ENCODE assay signal across 9 cellular contexts in the genomic region with DNA sequence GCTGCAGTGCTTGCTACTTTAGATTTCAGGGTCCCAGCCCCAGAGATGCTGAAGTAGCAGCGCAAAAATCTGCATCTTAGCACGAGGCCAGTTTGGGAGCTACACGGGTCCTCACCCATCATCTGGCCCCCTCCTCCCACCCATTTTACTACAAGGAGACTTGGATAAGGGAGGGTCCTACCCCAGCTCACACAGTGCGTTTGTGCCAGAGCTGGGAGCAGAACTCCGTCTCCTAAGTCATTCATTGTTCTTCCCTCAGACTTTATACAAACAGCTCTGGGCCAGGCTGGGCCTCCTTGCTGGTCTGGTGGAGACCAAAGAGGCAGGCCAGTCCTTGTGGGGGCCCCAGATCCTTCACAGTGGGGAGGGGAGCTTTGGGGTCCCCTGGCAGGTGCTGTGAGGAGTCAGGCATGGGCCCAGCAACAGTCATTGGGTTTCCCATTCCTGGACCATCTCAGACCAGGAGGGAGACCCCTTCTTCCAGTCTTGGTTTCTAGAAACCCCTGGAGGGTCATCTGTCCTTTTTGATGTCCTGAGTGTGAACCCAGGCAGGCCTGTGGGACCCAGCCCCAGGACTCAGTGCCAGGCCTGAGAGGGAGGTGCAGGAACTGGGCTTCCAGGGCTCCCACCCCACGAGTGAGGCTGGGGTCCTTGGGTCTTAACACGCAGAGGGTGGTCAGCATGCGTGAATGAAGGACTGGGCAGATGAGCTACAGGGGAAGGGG. TPM values are rescaled to one million over a fixed set of nuclear protein-coding genes. Genes with fewer than 3 reads are reported as not detected.
DNase-seq lines count a peak whose midpoint lies in the region; ATAC-seq and TF ChIP-seq lines count a peak whose summit lies in the region.
"Had no signal": no experiment of that assay in that cellular context is flagged by ENCODE, and none has a peak within 500 bp of the region (broad histone marks: within the 10 kb centered on the region; RNA-seq: fewer than 3 reads in every experiment).

No MANE protein-coding gene starts in this region.

- no peaks in the 10 kb centered on the region for H3K36me3 ChIP-seq in heart left ventricle
- H3K36me3 ChIP-seq in Panc1 (ENCODE audit: control insufficient read depth, insufficient read depth, low read length) = no peaks in the 10 kb centered on the region
- H3K36me3 ChIP-seq in mucosa of rectum (ENCODE audit: control insufficient read depth in 2 of 2, insufficient read depth in 2 of 2, low read length in 2 of 2) = no peaks in the 10 kb centered on the region
- H3K36me3 ChIP-seq in urinary bladder (ENCODE audit: insufficient read depth) = no peaks in the 10 kb centered on the region

- intact Hi-C loops in heart left ventricle (cut with DNase I) (loop anchor here in 8 of 10 donors (1.0 to 5.0 kb wide), 5 partner anchors 49 to 236 kb away; no protein-coding TSS in a partner anchor), Right ventricle myocardium superior (cut with DNase I) (loop anchor here (5.0 kb wide), 1 partner anchor 181 kb away; no protein-coding TSS in a partner anchor), Panc1 (cut with micrococcal nuclease; ENCODE audit: unreplicated experiment) (no loop called here)

- POLR2A ChIA-PET in Panc1 (lab: Charles Lee) = no interaction called here

- H3K27ac ChIP-seq in heart left ventricle = peak overlapping the region in 10 of 12 donors; percentile 68 to 98 (median 90)
- H3K27ac ChIP-seq in Panc1 (ENCODE audit: low read length) = no peak overlapping the region
- peak overlapping the region; percentile 71 to 80 for H3K27ac ChIP-seq in mucosa of rectum (ENCODE audit: low read depth in 2 of 2, low read length in 2 of 2)
- H3K27ac ChIP-seq in urinary bladder (ENCODE audit: low read depth) = peak overlapping the region; percentile 68

- ATAC-seq in heart left ventricle (no peak), Right ventricle myocardium superior (ENCODE audit: poor library complexity) (no peak), Panc1 (peak; percentile 52)

- TF ChIP-seq CTCF in heart left ventricle (IDR thresholded peaks at IDR 0.05) (no peak), Panc1 (IDR thresholded peaks at IDR 0.05) (no peak)

- DNase-seq in heart left ventricle (peak in 1 of 5 donors; percentile 24), Right ventricle myocardium superior (no peak), Panc1 (ENCODE audit: low read depth, low spot score) (no peak), HCEC 1CT (no peak)
- DNase-seq in stimulated activated CD4-positive, alpha-beta T cell treated with anti-CD3 and anti-CD28 coated beads, Interleukin-12 subunit alpha, Interleukin-12 subunit beta, amount 100 ng/mL, for 4 hours = no peak
- no peak for DNase-seq in effector CD8-positive, alpha-beta T cell (lab: John Stamatoyannopoulos, UW)

- no TSS peak for BruUV-seq in Panc1 (replicated peaks; lab: Mats Ljungman, UMichigan)

- peak overlapping the region; percentile 16 to 28 for H3K9ac ChIP-seq in mucosa of rectum (ENCODE audit: low read depth in 1 of 2, low read length in 2 of 2)

- CTCF ChIA-PET in Panc1 (lab: Charles Lee) = interaction anchor here (0.7 to 1.8 kb wide), 6 partner anchors 10 to 183 kb away, joined by 4 to 13 read pairs (median 6); no protein-coding TSS in a partner anchor

- H3K27me3 ChIP-seq in heart left ventricle = no peaks in the 10 kb centered on the region
- no peaks in the 10 kb centered on the region for H3K27me3 ChIP-seq in Panc1 (ENCODE audit: control insufficient read depth, insufficient read depth, low read length)
- no peaks in the 10 kb centered on the region for H3K27me3 ChIP-seq in mucosa of rectum (ENCODE audit: control insufficient read depth in 2 of 2, insufficient read depth in 2 of 2, low read length in 2 of 2)

- peak overlapping the region in 2 of 12 donors; percentile 11 to 30 for H3K4me3 ChIP-seq in heart left ventricle
- no peak overlapping the region for H3K4me3 ChIP-seq in Panc1 (ENCODE audit: low read depth in 2 of 2, low read length in 2 of 2)
- peak overlapping the region in 1 of 2 donors; percentile 9 for H3K4me3 ChIP-seq in mucosa of rectum (ENCODE audit: low read length in 2 of 2)
- H3K4me3 ChIP-seq in urinary bladder (ENCODE audit: low read depth, low read length) = no peak overlapping the region

- TF ChIP-seq POLR2A in heart left ventricle (IDR thresholded peaks at IDR 0.05) = no peak

- no peaks in the 10 kb centered on the region for H3K9me3 ChIP-seq in heart left ventricle
- no peaks in the 10 kb centered on the region for H3K9me3 ChIP-seq in Panc1 (ENCODE audit: control insufficient read depth, insufficient read depth, low read depth, low read length)
- no peaks in the 10 kb centered on the region for H3K9me3 ChIP-seq in mucosa of rectum (ENCODE audit: control insufficient read depth in 2 of 2, low read length in 2 of 2)

- WGBS in heart left ventricle, 4 donors = 48 to 74% (median 56%) methylated on average over 5 to 8 of the region's 8 CpGs
- 30% methylated on average over 8 of the region's 8 CpGs for WGBS in urinary bladder

- in situ Hi-C loops in Panc1 (cut with HindIII; ENCODE audit: low pct_unique_long_range_greater_than_20kb, low sequenced_read_pairs) = no loop called here

- H3K4me1 ChIP-seq in heart left ventricle (peaks cover 8 to 64% (median 36%) of the 10 kb centered on the region in 12 donors), Panc1 (ENCODE audit: control insufficient read depth, insufficient read depth, low read length) (0 out of 2 replicates have a peak, but pooled peaks cover 3% of the 10 kb centered on the region), mucosa of rectum (ENCODE audit: control insufficient read depth in 2 of 2, insufficient read depth in 2 of 2, low read length in 2 of 2) (peaks cover 2 to 3% of the 10 kb centered on the region in 2 donors), urinary bladder (ENCODE audit: insufficient read depth) (no peaks in the 10 kb centered on the region)

RNA-seq across cellular contexts. Expression of a gene that starts 2.3 kb away (rescaled TPM):
- total RNA-seq in heart left ventricle = under 1 TPM in 2 of 9 donors, not detected in 7; 0.35 to 0.42 TPM
- under 1 TPM in 1 of 2 donors, not detected in 1; 0.33 TPM for polyA plus RNA-seq in heart left ventricle
- total RNA-seq in Right ventricle myocardium superior = not detected
- not detected for total RNA-seq in Panc1 (2021; ENCODE audit: unreplicated experiment)
- not detected for polyA plus RNA-seq in Panc1 (2012; ENCODE audit: insufficient read length)
- total RNA-seq in urinary bladder = 8.9 TPM
- 3.7 TPM for polyA plus RNA-seq in urinary bladder
- total RNA-seq: occipital lobe had no signal

RNA-seq across cellular contexts. Expression of a gene that starts 23.6 kb away (rescaled TPM):
- 1 to 10 TPM; 2.3 to 6.8 (median 3.7) TPM for total RNA-seq in heart left ventricle
- polyA plus RNA-seq in heart left ventricle = 1 to 10 TPM; 2.3 to 6.5 TPM
- 2.0 TPM for total RNA-seq in Right ventricle myocardium superior
- 7.0 TPM for total RNA-seq in Panc1 (2021; ENCODE audit: unreplicated experiment)
- polyA plus RNA-seq in Panc1 (2012; ENCODE audit: insufficient read length) = 10.0 TPM
- total RNA-seq in urinary bladder = 8.1 TPM
- 7.8 TPM for polyA plus RNA-seq in urinary bladder

RNA-seq across cellular contexts. Expression of a gene that starts 36.1 kb away (rescaled TPM):
- 10 to 100 TPM in 5 of 9 donors, 1 to 10 TPM in 4; 6.7 to 14.0 (median 10.2) TPM for total RNA-seq in heart left ventricle
- 1 to 10 TPM; 5.1 to 6.8 TPM for polyA plus RNA-seq in heart left ventricle
- 9.0 TPM for total RNA-seq in Right ventricle myocardium superior
- total RNA-seq in Panc1 (2021; ENCODE audit: unreplicated experiment) = 30.1 TPM
- 14.3 TPM for polyA plus RNA-seq in Panc1 (2012; ENCODE audit: insufficient read length)
- 17.6 TPM for total RNA-seq in urinary bladder
- 5.1 TPM for polyA plus RNA-seq in urinary bladder
